1 cellular context compared by ENCODE assay signal in the genomic region with DNA sequence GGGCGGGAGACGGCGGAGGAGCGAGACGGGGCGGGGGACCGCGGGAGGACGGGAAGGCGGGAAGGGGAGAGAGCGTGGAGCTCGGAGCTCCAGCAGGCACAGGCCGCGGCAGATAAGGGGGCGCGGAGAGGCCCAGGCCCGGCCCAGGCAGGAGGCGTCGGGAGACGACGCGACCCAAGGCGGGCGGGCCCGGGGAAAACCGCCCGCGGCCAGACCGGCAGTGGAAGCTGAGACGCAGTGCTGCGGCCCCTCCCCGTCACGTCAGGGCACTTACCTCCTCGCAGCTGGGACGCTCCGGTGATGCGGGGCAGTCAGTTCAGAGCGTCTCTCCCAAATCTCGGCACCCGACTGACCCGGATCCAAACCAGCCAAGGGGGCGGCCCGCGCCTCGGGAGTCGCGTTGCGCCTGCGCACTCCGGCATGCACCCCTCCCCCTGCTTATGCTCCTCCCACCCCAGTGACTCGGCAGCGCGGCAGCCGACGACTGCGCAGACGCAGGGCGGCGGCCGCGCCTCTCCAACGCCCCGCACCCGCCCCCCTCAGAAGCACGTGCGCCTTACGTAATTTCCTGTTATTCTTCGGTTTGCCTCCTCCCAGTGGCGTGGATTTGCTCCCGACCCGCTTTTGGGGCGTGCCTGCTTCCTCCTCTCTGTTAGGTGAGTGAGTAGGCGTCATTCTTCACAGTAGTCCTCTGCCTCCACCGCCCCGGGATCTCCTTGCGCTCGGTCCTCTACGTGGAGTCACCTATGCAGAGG.
TF ChIP-seq lines count a peak whose summit lies in the region.

TSS of gene OSER1 (minus strand) at position 350 of the 755 bp plus-strand sequence. CDS start 3,814 bp downstream, outside the sequence.

TF ChIP-seq in K562, 482 proteins besides CTCF, POLR2A, EP300 and RAD21 (continued from another document and continues in another):
- TF ChIP-seq CEBPZ (IDR thresholded peaks at IDR 0.05; ENCODE audit: borderline replicate concordance, low read depth, low read length) (no peak), CC2D1A (IDR thresholded peaks at IDR 0.05) (no peak), CEBPG (CRISPR knock-in tag; IDR thresholded peaks at IDR 0.05) (peak; percentile 49; the same call in 1 of the 2 replicates), CEBPG (tag; conservative IDR thresholded peaks at IDR 0.05 in 1 of 2, IDR thresholded peaks at IDR 0.05 in 1 of 2) (peak in 1 of 2 experiments; percentile 18; a peak in 1 of 4 replicates), RBM34 (IDR thresholded peaks at IDR 0.05; ENCODE audit: borderline replicate concordance, insufficient read depth, low read length) (no peak), ZNF780A (CRISPR knock-in tag; IDR thresholded peaks at IDR 0.05) (no peak), GTF2F1 (IDR thresholded peaks at IDR 0.05; ENCODE audit: low read depth, low read length) (0 out of 2 replicates have a peak, but pooled peaks have one; percentile 34), MAFG (tag; conservative IDR thresholded peaks at IDR 0.05) (peak; percentile 37; the same call in 1 of the 2 replicates), ZNF253 (CRISPR knock-in tag; conservative IDR thresholded peaks at IDR 0.05) (no peak), FOXJ3 (CRISPR knock-in tag; IDR thresholded peaks at IDR 0.05) (no peak), FOSL1 (tag; conservative IDR thresholded peaks at IDR 0.05) (peak; percentile 65; the same call in 1 of the 2 replicates), SIN3A (IDR thresholded peaks at IDR 0.05; ENCODE audit: borderline replicate concordance in 2 of 2, control insufficient read depth in 1 of 2, low read depth in 2 of 2, low read length in 2 of 2) (peak; percentile 45 to 72; a peak in 3 of 4 replicates), ZNF316 (IDR thresholded peaks at IDR 0.05) (no peak), TCF7 (IDR thresholded peaks at IDR 0.05; ENCODE audit: borderline replicate concordance) (no peak), FUS (optimal IDR thresholded peaks at IDR 0.05; ENCODE audit: low read depth, low read length) (no peak), PTRF (tag; IDR thresholded peaks at IDR 0.05) (no peak), ZNF41 (CRISPR knock-in tag; conservative IDR thresholded peaks at IDR 0.05) (no peak), TCFL5 (CRISPR knock-in tag; conservative IDR thresholded peaks at IDR 0.05) (no peak), ZNF583 (CRISPR knock-in tag; IDR thresholded peaks at IDR 0.05) (no peak), THRAP3 (IDR thresholded peaks at IDR 0.05; ENCODE audit: borderline replicate concordance) (no peak), CREM (IDR thresholded peaks at IDR 0.05; ENCODE audit: low read depth) (peak; percentile 95), CBX8 (IDR thresholded peaks at IDR 0.05; ENCODE audit: borderline replicate concordance, extremely low read depth, low read depth, low read length, poor library complexity, severe bottlenecking) (no peak), FOXA1 (IDR thresholded peaks at IDR 0.05; ENCODE audit: borderline replicate concordance) (no peak), MTF1 (CRISPR knock-in tag; IDR thresholded peaks at IDR 0.05; ENCODE audit: borderline replicate concordance) (no peak), ZNF197 (CRISPR knock-in tag; IDR thresholded peaks at IDR 0.05; ENCODE audit: low read depth) (no peak), ZEB2 (IDR thresholded peaks at IDR 0.05) (no peak), SREBF2 (CRISPR knock-in tag; IDR thresholded peaks at IDR 0.05) (no peak), MBD1 (CRISPR knock-in tag; IDR thresholded peaks at IDR 0.05) (no peak), BRF1 (IDR thresholded peaks at IDR 0.05; ENCODE audit: borderline replicate concordance, extremely low read depth, insufficient read length) (no peak), SNIP1 (IDR thresholded peaks at IDR 0.05; ENCODE audit: low read depth) (no peak), RB1 (IDR thresholded peaks at IDR 0.05; ENCODE audit: low read depth) (peak; percentile 89; the same call in 1 of the 2 replicates), CREB1 (IDR thresholded peaks at IDR 0.05) (peak; percentile 82), CREB1 (CRISPR knock-in tag; IDR thresholded peaks at IDR 0.05) (peak; percentile 82), VEZF1 (CRISPR knock-in tag; IDR thresholded peaks at IDR 0.05) (peak; percentile 94), DACH1 (IDR thresholded peaks at IDR 0.05; ENCODE audit: partially characterized antibody) (no peak), NUFIP1 (IDR thresholded peaks at IDR 0.05; ENCODE audit: partially characterized antibody) (no peak), AFF1 (IDR thresholded peaks at IDR 0.05; ENCODE audit: low read depth in 1 of 2, partially characterized antibody in 2 of 2) (no peak), SMARCB1 (IDR thresholded peaks at IDR 0.05; ENCODE audit: insufficient read length, low read depth) (no peak), HNRNPLL (IDR thresholded peaks at IDR 0.05; ENCODE audit: low read depth, low read length, poor library complexity, severe bottlenecking) (peak; percentile 82)
- TF ChIP-seq, protein P1, sequence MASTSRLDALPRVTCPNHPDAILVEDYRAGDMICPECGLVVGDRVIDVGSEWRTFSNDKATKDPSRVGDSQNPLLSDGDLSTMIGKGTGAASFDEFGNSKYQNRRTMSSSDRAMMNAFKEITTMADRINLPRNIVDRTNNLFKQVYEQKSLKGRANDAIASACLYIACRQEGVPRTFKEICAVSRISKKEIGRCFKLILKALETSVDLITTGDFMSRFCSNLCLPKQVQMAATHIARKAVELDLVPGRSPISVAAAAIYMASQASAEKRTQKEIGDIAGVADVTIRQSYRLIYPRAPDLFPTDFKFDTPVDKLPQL (IDR thresholded peaks at IDR 0.05; ENCODE audit: extremely low read depth, insufficient read length), result no peak
- TF ChIP-seq, protein P2, sequence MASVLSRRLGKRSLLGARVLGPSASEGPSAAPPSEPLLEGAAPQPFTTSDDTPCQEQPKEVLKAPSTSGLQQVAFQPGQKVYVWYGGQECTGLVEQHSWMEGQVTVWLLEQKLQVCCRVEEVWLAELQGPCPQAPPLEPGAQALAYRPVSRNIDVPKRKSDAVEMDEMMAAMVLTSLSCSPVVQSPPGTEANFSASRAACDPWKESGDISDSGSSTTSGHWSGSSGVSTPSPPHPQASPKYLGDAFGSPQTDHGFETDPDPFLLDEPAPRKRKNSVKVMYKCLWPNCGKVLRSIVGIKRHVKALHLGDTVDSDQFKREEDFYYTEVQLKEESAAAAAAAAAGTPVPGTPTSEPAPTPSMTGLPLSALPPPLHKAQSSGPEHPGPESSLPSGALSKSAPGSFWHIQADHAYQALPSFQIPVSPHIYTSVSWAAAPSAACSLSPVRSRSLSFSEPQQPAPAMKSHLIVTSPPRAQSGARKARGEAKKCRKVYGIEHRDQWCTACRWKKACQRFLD (CRISPR knock-in tag; IDR thresholded peaks at IDR 0.05), result no peak
- TF ChIP-seq, protein P3, sequence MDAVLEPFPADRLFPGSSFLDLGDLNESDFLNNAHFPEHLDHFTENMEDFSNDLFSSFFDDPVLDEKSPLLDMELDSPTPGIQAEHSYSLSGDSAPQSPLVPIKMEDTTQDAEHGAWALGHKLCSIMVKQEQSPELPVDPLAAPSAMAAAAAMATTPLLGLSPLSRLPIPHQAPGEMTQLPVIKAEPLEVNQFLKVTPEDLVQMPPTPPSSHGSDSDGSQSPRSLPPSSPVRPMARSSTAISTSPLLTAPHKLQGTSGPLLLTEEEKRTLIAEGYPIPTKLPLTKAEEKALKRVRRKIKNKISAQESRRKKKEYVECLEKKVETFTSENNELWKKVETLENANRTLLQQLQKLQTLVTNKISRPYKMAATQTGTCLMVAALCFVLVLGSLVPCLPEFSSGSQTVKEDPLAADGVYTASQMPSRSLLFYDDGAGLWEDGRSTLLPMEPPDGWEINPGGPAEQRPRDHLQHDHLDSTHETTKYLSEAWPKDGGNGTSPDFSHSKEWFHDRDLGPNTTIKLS (IDR thresholded peaks at IDR 0.05; ENCODE audit: borderline replicate concordance, low read depth), result 0 out of 2 replicates have a peak, but pooled peaks have one; percentile 25
- TF ChIP-seq, protein P4, sequence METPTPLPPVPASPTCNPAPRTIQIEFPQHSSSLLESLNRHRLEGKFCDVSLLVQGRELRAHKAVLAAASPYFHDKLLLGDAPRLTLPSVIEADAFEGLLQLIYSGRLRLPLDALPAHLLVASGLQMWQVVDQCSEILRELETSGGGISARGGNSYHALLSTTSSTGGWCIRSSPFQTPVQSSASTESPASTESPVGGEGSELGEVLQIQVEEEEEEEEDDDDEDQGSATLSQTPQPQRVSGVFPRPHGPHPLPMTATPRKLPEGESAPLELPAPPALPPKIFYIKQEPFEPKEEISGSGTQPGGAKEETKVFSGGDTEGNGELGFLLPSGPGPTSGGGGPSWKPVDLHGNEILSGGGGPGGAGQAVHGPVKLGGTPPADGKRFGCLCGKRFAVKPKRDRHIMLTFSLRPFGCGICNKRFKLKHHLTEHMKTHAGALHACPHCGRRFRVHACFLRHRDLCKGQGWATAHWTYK (CRISPR knock-in tag; IDR thresholded peaks at IDR 0.05), result 0 out of 2 replicates have a peak, but pooled peaks have one; percentile 35
- TF ChIP-seq, protein P5, sequence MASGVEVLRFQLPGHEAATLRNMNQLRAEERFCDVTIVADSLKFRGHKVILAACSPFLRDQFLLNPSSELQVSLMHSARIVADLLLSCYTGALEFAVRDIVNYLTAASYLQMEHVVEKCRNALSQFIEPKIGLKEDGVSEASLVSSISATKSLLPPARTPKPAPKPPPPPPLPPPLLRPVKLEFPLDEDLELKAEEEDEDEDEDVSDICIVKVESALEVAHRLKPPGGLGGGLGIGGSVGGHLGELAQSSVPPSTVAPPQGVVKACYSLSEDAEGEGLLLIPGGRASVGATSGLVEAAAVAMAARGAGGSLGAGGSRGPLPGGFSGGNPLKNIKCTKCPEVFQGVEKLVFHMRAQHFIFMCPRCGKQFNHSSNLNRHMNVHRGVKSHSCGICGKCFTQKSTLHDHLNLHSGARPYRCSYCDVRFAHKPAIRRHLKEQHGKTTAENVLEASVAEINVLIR (CRISPR knock-in tag; IDR thresholded peaks at IDR 0.05), result peak; percentile 82
